ENCODE assay signal across 8 cellular contexts in the genomic region with DNA sequence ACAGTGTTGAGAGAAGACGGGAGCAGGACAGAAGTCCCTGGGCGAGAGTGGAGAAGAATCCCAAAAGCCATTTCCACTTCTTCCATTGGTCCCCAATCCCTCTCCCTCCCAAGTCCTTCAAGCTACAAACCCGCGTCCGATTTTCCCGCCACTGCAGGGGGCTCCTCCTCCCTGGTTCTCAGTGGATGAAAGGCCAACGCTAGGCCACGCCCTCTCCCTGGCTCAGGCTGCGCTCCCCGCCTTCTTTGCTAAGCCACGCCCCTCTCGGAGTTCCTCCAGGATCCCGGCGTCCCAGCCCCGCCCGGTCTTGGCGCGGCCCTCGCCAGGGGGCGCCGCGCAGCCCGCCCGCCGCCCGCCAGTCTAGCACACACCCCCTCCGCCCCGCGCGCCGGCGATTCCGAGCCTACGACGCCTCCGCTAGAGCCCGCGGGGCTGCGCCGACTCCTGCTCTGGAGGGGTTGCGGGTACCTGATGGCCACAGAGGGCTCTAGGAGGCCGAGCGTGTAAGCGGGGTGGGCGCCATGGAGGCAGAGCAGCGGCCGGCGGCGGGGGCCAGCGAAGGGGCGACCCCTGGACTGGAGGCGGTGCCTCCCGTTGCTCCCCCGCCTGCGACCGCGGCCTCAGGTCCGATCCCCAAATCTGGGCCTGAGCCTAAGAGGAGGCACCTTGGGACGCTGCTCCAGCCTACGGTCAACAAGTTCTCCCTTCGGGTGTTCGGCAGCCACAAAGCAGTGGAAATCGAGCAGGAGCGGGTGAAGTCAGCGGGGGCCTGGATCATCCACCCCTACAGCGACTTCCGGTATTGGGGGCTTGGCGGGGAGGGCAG. TPM values are rescaled to one million over a fixed set of nuclear protein-coding genes. Genes with fewer than 3 reads are reported as not detected.
DNase-seq lines count a peak whose midpoint lies in the region; ATAC-seq and TF ChIP-seq lines count a peak whose summit lies in the region.

Gene HCN3, plus strand, starts transcription at position 394 of the 826 bp plus-strand sequence. Its CDS starts 128 bp downstream, at position 522.

- H3K4me3 Mint-ChIP-seq in T-cell = peak within 1 kb of the TSS; percentile 69 to 70 (median 69)
- peak within 1 kb of the TSS; percentile 73 for H3K4me3 Mint-ChIP-seq in progenitor cell of endocrine pancreas (ENCODE audit: low read depth)

- peak within 1 kb of the TSS; percentile 64 for H3K4me3 ChIP-seq in GM12875 (ENCODE audit: low read depth, low read length)
- H3K4me3 ChIP-seq in left ventricle myocardium inferior = peak within 1 kb of the TSS; percentile 83
- peak within 1 kb of the TSS; percentile 79 for H3K4me3 ChIP-seq in upper lobe of right lung

- H3K27ac ChIP-seq in left ventricle myocardium inferior (replicated peaks) (peak within 1 kb of the TSS; percentile 76), upper lobe of right lung (peak within 1 kb of the TSS; percentile 51)

- H3K36me3 Mint-ChIP-seq in T-cell (no peaks in the 10 kb centered on the region), progenitor cell of endocrine pancreas (ENCODE audit: insufficient read depth) (peaks cover 3% of the 10 kb centered on the region)

- no peaks in the 10 kb centered on the region for H3K27me3 ChIP-seq in left ventricle myocardium inferior (ENCODE audit: low read depth)
- H3K27me3 ChIP-seq in upper lobe of right lung = no peaks in the 10 kb centered on the region

- intact Hi-C loops in left ventricle myocardium inferior (cut with micrococcal nuclease) (loop anchor here (5.0 kb wide), 1 partner anchor 45 kb away; the partner anchor contains the start of gene RUSC1), upper lobe of right lung (cut with DNase I) (no loop called here)

- H3K9me3 Mint-ChIP-seq in T-cell = no peaks in the 10 kb centered on the region
- no peaks in the 10 kb centered on the region for H3K9me3 Mint-ChIP-seq in progenitor cell of endocrine pancreas (ENCODE audit: low read depth)

- peaks cover 32 to 41% (median 35%) of the 10 kb centered on the region in 3 donors for H3K4me1 Mint-ChIP-seq in T-cell
- H3K4me1 Mint-ChIP-seq in progenitor cell of endocrine pancreas (ENCODE audit: low read depth) = peaks cover 15% of the 10 kb centered on the region

- DNase-seq in NCI-H146 treated with DMSO at 0.1 percent for 48 hours (lab: John Stamatoyannopoulos, UW; ENCODE audit: unreplicated experiment) = peak; percentile 94
- DNase-seq in T-cell = peak; percentile 50 to 93 (median 70)
- peak; percentile 90 for DNase-seq in amniotic epithelial cell (ENCODE audit: low read depth)
- peak; percentile 98 for DNase-seq in left ventricle myocardium inferior
- peak; percentile 98 for DNase-seq in progenitor cell of endocrine pancreas (ENCODE audit: low spot score, unreplicated experiment)
- DNase-seq in upper lobe of right lung = peak; percentile 99

- POLR2A ChIA-PET in T-cell (lab: Charles Lee) = no interaction called here

- H3K4me1 ChIP-seq in left ventricle myocardium inferior = peaks cover 40% of the 10 kb centered on the region
- peaks cover 18% of the 10 kb centered on the region for H3K4me1 ChIP-seq in upper lobe of right lung

- H3K9me3 ChIP-seq in left ventricle myocardium inferior (replicated peaks) (no peaks in the 10 kb centered on the region), upper lobe of right lung (no peaks in the 10 kb centered on the region)

- no peaks in the 10 kb centered on the region for H3K36me3 ChIP-seq in left ventricle myocardium inferior
- H3K36me3 ChIP-seq in upper lobe of right lung = no peaks in the 10 kb centered on the region

- TF ChIP-seq CTCF in GM12875 (IDR thresholded peaks at IDR 0.05; ENCODE audit: borderline replicate concordance, insufficient read depth, low read depth, low read length) = peak; percentile 70
- peak; percentile 80 for TF ChIP-seq CTCF in left ventricle myocardium inferior (IDR thresholded peaks at IDR 0.05; ENCODE audit: borderline replicate concordance)
- TF ChIP-seq CTCF in progenitor cell of endocrine pancreas (IDR thresholded peaks at IDR 0.05; ENCODE audit: unreplicated experiment) = peak; percentile 77
- TF ChIP-seq CTCF in upper lobe of right lung (IDR thresholded peaks at IDR 0.05) = peak; percentile 73

- H3K27me3 Mint-ChIP-seq in T-cell (no peaks in the 10 kb centered on the region), progenitor cell of endocrine pancreas (no peaks in the 10 kb centered on the region)

- ATAC-seq in HG02884 (IDR thresholded peaks at IDR 0.05; ENCODE audit: unreplicated experiment) (peak; percentile 50), T-cell (replicated peaks in 1 of 4) (peak; percentile 54 to 65 (median 62)), upper lobe of right lung (peak; percentile 93)

- H3K27ac Mint-ChIP-seq in T-cell (peak within 1 kb of the TSS in 1 of 2 donors; percentile 31), progenitor cell of endocrine pancreas (no peak within 1 kb of the TSS)

- CTCF ChIA-PET in T-cell (lab: Charles Lee) = interaction anchor here in 1 of 2 donors (2.0 kb wide), 1 partner anchor 46 kb away, joined by 10 read pairs; no protein-coding TSS in a partner anchor

RNA-seq across cellular contexts. Expression of gene HCN3, which starts in this region (rescaled TPM):
- total RNA-seq in T-cell (1 to 10 TPM; 1.7 to 4.1 (median 4.0) TPM), left ventricle myocardium inferior (1.2 TPM), progenitor cell of endocrine pancreas (13.6 and 15.6 TPM in 2 replicates), upper lobe of right lung (2.6 TPM)

Comparison
In these comparisons a context has a peak if more than half of its experiments do, and no peak if none do; other contexts are left out.
1. Peak in every context shown above with its lines: DNase-seq, ATAC-seq, H3K4me3 ChIP-seq and H3K27ac ChIP-seq.